Comparison of ENCODE assay signal across 1 cellular context in genomic region chr14:59208224-59208814, GRCh38.
TF ChIP-seq lines count a peak whose summit lies in the region.

No MANE protein-coding gene starts in this region.

TF ChIP-seq in GM12878, 131 proteins besides CTCF, POLR2A, EP300 and RAD21 (continued from another document and continues in another):
- no peak for TF ChIP-seq EZH2 (IDR thresholded peaks at IDR 0.05; ENCODE audit: borderline replicate concordance, control insufficient read depth, low read depth, low read length)
- TF ChIP-seq BCL3 (IDR thresholded peaks at IDR 0.05; ENCODE audit: borderline replicate concordance, insufficient read depth, low read depth, low read length, poor library complexity, severe bottlenecking): no peak
- TF ChIP-seq PKNOX1 (IDR thresholded peaks at IDR 0.05): no peak; the same call in 1 of the 2 replicates
- no peak for TF ChIP-seq POLR2AphosphoS5 (IDR thresholded peaks at IDR 0.05; ENCODE audit: low read length)
- TF ChIP-seq ASH2L (IDR thresholded peaks at IDR 0.05; ENCODE audit: borderline replicate concordance, low read depth): no peak
- no peak for TF ChIP-seq MAX (IDR thresholded peaks at IDR 0.05; ENCODE audit: low read depth, low read length)
- no peak for TF ChIP-seq E2F8 (IDR thresholded peaks at IDR 0.05; ENCODE audit: low read depth, partially characterized antibody)
- TF ChIP-seq FOS (IDR thresholded peaks at IDR 0.05; ENCODE audit: borderline replicate concordance, extremely low read depth, insufficient read length): no peak
- no peak for TF ChIP-seq BRCA1 (IDR thresholded peaks at IDR 0.05; ENCODE audit: low read depth, low read length)
- TF ChIP-seq POLR2AphosphoS2 (IDR thresholded peaks at IDR 0.05; ENCODE audit: low read depth, low read length): no peak
- TF ChIP-seq CHD1 (IDR thresholded peaks at IDR 0.05; ENCODE audit: low read depth, low read length): no peak
- no peak for TF ChIP-seq IRF3 (IDR thresholded peaks at IDR 0.05)
- TF ChIP-seq CEBPZ (IDR thresholded peaks at IDR 0.05; ENCODE audit: low read depth, low read length): no peak
- no peak for TF ChIP-seq PRDM15 (CRISPR knock-in tag; IDR thresholded peaks at IDR 0.05)
- no peak for TF ChIP-seq NBN (IDR thresholded peaks at IDR 0.05)
- no peak for TF ChIP-seq CHD4 (IDR thresholded peaks at IDR 0.05)
- no peak for TF ChIP-seq TCF12 (IDR thresholded peaks at IDR 0.05; ENCODE audit: low read depth, low read length)
- TF ChIP-seq MXI1 (IDR thresholded peaks at IDR 0.05; ENCODE audit: low read depth, low read length): no peak
- no peak for TF ChIP-seq CHD2 (IDR thresholded peaks at IDR 0.05; ENCODE audit: borderline replicate concordance, low read depth, low read length)
- TF ChIP-seq ZNF592 (IDR thresholded peaks at IDR 0.05): no peak
- TF ChIP-seq NFYA (IDR thresholded peaks at IDR 0.05; ENCODE audit: borderline replicate concordance, low read depth, low read length): no peak
- no peak for TF ChIP-seq SMAD1 (IDR thresholded peaks at IDR 0.05; ENCODE audit: low read depth, partially characterized antibody)
- TF ChIP-seq MEF2B (IDR thresholded peaks at IDR 0.05; ENCODE audit: partially characterized antibody, poor library complexity, severe bottlenecking): no peak
- no peak for TF ChIP-seq YBX1 (IDR thresholded peaks at IDR 0.05)
- TF ChIP-seq STAT3 (IDR thresholded peaks at IDR 0.05; ENCODE audit: low read depth, low read length): no peak
- no peak for TF ChIP-seq FOXK2 (IDR thresholded peaks at IDR 0.05)
- TF ChIP-seq NR2C1 (IDR thresholded peaks at IDR 0.05): no peak
- no peak for TF ChIP-seq HDAC2 (IDR thresholded peaks at IDR 0.05)
- no peak for TF ChIP-seq MTA2 (IDR thresholded peaks at IDR 0.05; ENCODE audit: low read depth)
- no peak; the same call in 1 of the 2 replicates for TF ChIP-seq MTA3 (IDR thresholded peaks at IDR 0.05; ENCODE audit: borderline replicate concordance, low read length)
- TF ChIP-seq CEBPB (IDR thresholded peaks at IDR 0.05; ENCODE audit: borderline replicate concordance in 1 of 2, low read depth in 2 of 2, low read length in 2 of 2): no peak
- TF ChIP-seq SMC3 (IDR thresholded peaks at IDR 0.05; ENCODE audit: borderline replicate concordance, low read length): no peak
- no peak for TF ChIP-seq ZBTB33 (IDR thresholded peaks at IDR 0.05)
- TF ChIP-seq NFXL1 (IDR thresholded peaks at IDR 0.05; ENCODE audit: borderline replicate concordance): no peak
- TF ChIP-seq HCFC1 (IDR thresholded peaks at IDR 0.05; ENCODE audit: low read length): no peak
- no peak for TF ChIP-seq SMAD5 (IDR thresholded peaks at IDR 0.05; ENCODE audit: low read depth)
- no peak for TF ChIP-seq GABPA (IDR thresholded peaks at IDR 0.05; ENCODE audit: low read depth)
- no peak for TF ChIP-seq SUZ12 (IDR thresholded peaks at IDR 0.05; ENCODE audit: unreplicated experiment)
- no peak for TF ChIP-seq ZNF207 (IDR thresholded peaks at IDR 0.05; ENCODE audit: borderline replicate concordance)
- no peak for TF ChIP-seq PAX8 (IDR thresholded peaks at IDR 0.05)
- no peak for TF ChIP-seq TAF1 (IDR thresholded peaks at IDR 0.05; ENCODE audit: borderline replicate concordance, low read depth, low read length)
- peak; percentile 80 to 84 for TF ChIP-seq IKZF2 (IDR thresholded peaks at IDR 0.05)
- no peak for TF ChIP-seq NR2C2 (IDR thresholded peaks at IDR 0.05; ENCODE audit: borderline replicate concordance, control insufficient read depth, insufficient read length, low read depth)
